In genomic region chr10:17563452-17563851, GRCh38 we compare ENCODE assay signal across 1 cellular context.
TF ChIP-seq lines count a peak whose summit lies in the region.

No MANE protein-coding gene starts in this region.

TF ChIP-seq in K562, 482 proteins besides CTCF, POLR2A, EP300 and RAD21 (continued from another document and continues in another):
- TF ChIP-seq DIDO1 (tag; IDR thresholded peaks at IDR 0.05; ENCODE audit: low read depth) = 0 out of 2 replicates have a peak, but pooled peaks have one; percentile 22
- TF ChIP-seq SLC30A9 (CRISPR knock-in tag; IDR thresholded peaks at IDR 0.05) = no peak
- no peak for TF ChIP-seq CHD2 (IDR thresholded peaks at IDR 0.05; ENCODE audit: low read depth, low read length)
- no peak for TF ChIP-seq RBM22 (IDR thresholded peaks at IDR 0.05; ENCODE audit: low read depth, low read length, poor library complexity, severe bottlenecking)
- peak; percentile 93 for TF ChIP-seq PTRF (tag; IDR thresholded peaks at IDR 0.05)
- TF ChIP-seq AFF4 (CRISPR knock-in tag; IDR thresholded peaks at IDR 0.05) = no peak
- TF ChIP-seq ZNF696 (CRISPR knock-in tag; conservative IDR thresholded peaks at IDR 0.05) = no peak
- TF ChIP-seq RBM17 (IDR thresholded peaks at IDR 0.05; ENCODE audit: borderline replicate concordance, low read depth, low read length) = no peak
- no peak for TF ChIP-seq MEF2A (IDR thresholded peaks at IDR 0.05; ENCODE audit: control insufficient read depth, low read depth, low read length)
- TF ChIP-seq, protein P1, sequence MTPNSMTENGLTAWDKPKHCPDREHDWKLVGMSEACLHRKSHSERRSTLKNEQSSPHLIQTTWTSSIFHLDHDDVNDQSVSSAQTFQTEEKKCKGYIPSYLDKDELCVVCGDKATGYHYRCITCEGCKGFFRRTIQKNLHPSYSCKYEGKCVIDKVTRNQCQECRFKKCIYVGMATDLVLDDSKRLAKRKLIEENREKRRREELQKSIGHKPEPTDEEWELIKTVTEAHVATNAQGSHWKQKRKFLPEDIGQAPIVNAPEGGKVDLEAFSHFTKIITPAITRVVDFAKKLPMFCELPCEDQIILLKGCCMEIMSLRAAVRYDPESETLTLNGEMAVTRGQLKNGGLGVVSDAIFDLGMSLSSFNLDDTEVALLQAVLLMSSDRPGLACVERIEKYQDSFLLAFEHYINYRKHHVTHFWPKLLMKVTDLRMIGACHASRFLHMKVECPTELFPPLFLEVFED (CRISPR knock-in tag; conservative IDR thresholded peaks at IDR 0.05) = no peak
- TF ChIP-seq ZNF41 (CRISPR knock-in tag; conservative IDR thresholded peaks at IDR 0.05) = no peak; the same call in 1 of the 2 replicates
- no peak for TF ChIP-seq FOXK1 (CRISPR knock-in tag; IDR thresholded peaks at IDR 0.05; ENCODE audit: borderline replicate concordance)
- TF ChIP-seq TEAD4 (IDR thresholded peaks at IDR 0.05; ENCODE audit: low read length) = no peak
- TF ChIP-seq TEAD4 (CRISPR knock-in tag; IDR thresholded peaks at IDR 0.05; ENCODE audit: borderline replicate concordance) = no peak
- TF ChIP-seq ZBTB7A (IDR thresholded peaks at IDR 0.05; ENCODE audit: borderline replicate concordance, control insufficient read depth, low read depth, low read length) = no peak
- TF ChIP-seq ELK3 (CRISPR knock-in tag; IDR thresholded peaks at IDR 0.05) = no peak
- no peak for TF ChIP-seq CLOCK (CRISPR knock-in tag; IDR thresholded peaks at IDR 0.05; ENCODE audit: borderline replicate concordance)
- TF ChIP-seq ZNF583 (CRISPR knock-in tag; IDR thresholded peaks at IDR 0.05) = no peak
- TF ChIP-seq FIP1L1 (IDR thresholded peaks at IDR 0.05; ENCODE audit: low read depth, low read length, poor library complexity, severe bottlenecking) = no peak
- TF ChIP-seq, protein P2, sequence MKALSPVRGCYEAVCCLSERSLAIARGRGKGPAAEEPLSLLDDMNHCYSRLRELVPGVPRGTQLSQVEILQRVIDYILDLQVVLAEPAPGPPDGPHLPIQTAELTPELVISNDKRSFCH (CRISPR knock-in tag; IDR thresholded peaks at IDR 0.05) = peak; percentile 66; the same call in 1 of the 2 replicates
- TF ChIP-seq, protein P2 (tag; IDR thresholded peaks at IDR 0.05) = peak; percentile 50; the same call in 1 of the 2 replicates
- TF ChIP-seq ZNF561 (CRISPR knock-in tag; conservative IDR thresholded peaks at IDR 0.05) = no peak
- peak; percentile 68 for TF ChIP-seq TEAD2 (tag; IDR thresholded peaks at IDR 0.05)
- TF ChIP-seq ZNF165 (CRISPR knock-in tag; IDR thresholded peaks at IDR 0.05; ENCODE audit: borderline replicate concordance) = no peak
- no peak for TF ChIP-seq RBBP5 (IDR thresholded peaks at IDR 0.05; ENCODE audit: borderline replicate concordance, insufficient read depth, low read length, poor library complexity, severe bottlenecking)
- no peak for TF ChIP-seq ZBTB2 (IDR thresholded peaks at IDR 0.05)
- no peak for TF ChIP-seq ZNF140 (CRISPR knock-in tag; IDR thresholded peaks at IDR 0.05)
- TF ChIP-seq, protein P3, sequence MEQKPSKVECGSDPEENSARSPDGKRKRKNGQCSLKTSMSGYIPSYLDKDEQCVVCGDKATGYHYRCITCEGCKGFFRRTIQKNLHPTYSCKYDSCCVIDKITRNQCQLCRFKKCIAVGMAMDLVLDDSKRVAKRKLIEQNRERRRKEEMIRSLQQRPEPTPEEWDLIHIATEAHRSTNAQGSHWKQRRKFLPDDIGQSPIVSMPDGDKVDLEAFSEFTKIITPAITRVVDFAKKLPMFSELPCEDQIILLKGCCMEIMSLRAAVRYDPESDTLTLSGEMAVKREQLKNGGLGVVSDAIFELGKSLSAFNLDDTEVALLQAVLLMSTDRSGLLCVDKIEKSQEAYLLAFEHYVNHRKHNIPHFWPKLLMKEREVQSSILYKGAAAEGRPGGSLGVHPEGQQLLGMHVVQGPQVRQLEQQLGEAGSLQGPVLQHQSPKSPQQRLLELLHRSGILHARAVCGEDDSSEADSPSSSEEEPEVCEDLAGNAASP (IDR thresholded peaks at IDR 0.05) = no peak
- no peak for TF ChIP-seq CBFA2T3 (IDR thresholded peaks at IDR 0.05)
- no peak for TF ChIP-seq ZNF134 (CRISPR knock-in tag; conservative IDR thresholded peaks at IDR 0.05)
- no peak for TF ChIP-seq TEAD1 (CRISPR knock-in tag; IDR thresholded peaks at IDR 0.05)
- no peak for TF ChIP-seq GATA2 (CRISPR knock-in tag; IDR thresholded peaks at IDR 0.05)
- no peak for TF ChIP-seq PRMT5 (CRISPR knock-in tag; IDR thresholded peaks at IDR 0.05)
- TF ChIP-seq NR2C1 (IDR thresholded peaks at IDR 0.05) = no peak
- peak; percentile 84 for TF ChIP-seq NR2C1 (tag; IDR thresholded peaks at IDR 0.05)
- TF ChIP-seq SIN3A (IDR thresholded peaks at IDR 0.05; ENCODE audit: borderline replicate concordance in 2 of 2, control insufficient read depth in 1 of 2, low read depth in 2 of 2, low read length in 2 of 2) = no peak
- TF ChIP-seq, protein P4, sequence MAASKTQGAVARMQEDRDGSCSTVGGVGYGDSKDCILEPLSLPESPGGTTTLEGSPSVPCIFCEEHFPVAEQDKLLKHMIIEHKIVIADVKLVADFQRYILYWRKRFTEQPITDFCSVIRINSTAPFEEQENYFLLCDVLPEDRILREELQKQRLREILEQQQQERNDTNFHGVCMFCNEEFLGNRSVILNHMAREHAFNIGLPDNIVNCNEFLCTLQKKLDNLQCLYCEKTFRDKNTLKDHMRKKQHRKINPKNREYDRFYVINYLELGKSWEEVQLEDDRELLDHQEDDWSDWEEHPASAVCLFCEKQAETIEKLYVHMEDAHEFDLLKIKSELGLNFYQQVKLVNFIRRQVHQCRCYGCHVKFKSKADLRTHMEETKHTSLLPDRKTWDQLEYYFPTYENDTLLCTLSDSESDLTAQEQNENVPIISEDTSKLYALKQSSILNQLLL (CRISPR knock-in tag; IDR thresholded peaks at IDR 0.05; ENCODE audit: borderline replicate concordance) = no peak
- peak; percentile 97 for TF ChIP-seq DMBX1 (CRISPR knock-in tag; IDR thresholded peaks at IDR 0.05; ENCODE audit: borderline replicate concordance)
- TF ChIP-seq PHB (CRISPR knock-in tag; IDR thresholded peaks at IDR 0.05) = no peak
- no peak for TF ChIP-seq PCBP2 (IDR thresholded peaks at IDR 0.05; ENCODE audit: low read depth, low read length, poor library complexity, severe bottlenecking)
- TF ChIP-seq NR2F6 (CRISPR knock-in tag; IDR thresholded peaks at IDR 0.05) = no peak
- TF ChIP-seq TFE3 (CRISPR knock-in tag; IDR thresholded peaks at IDR 0.05) = no peak
- no peak for TF ChIP-seq ETV6 (IDR thresholded peaks at IDR 0.05; ENCODE audit: borderline replicate concordance in 1 of 2, low read depth in 2 of 2, low read length in 1 of 2)
- TF ChIP-seq ETV6 (CRISPR knock-in tag; IDR thresholded peaks at IDR 0.05; ENCODE audit: borderline replicate concordance) = no peak
- 0 out of 2 replicates have a peak, but pooled peaks have one; percentile 41 for TF ChIP-seq HDAC8 (tag; IDR thresholded peaks at IDR 0.05)
- TF ChIP-seq, protein P5, sequence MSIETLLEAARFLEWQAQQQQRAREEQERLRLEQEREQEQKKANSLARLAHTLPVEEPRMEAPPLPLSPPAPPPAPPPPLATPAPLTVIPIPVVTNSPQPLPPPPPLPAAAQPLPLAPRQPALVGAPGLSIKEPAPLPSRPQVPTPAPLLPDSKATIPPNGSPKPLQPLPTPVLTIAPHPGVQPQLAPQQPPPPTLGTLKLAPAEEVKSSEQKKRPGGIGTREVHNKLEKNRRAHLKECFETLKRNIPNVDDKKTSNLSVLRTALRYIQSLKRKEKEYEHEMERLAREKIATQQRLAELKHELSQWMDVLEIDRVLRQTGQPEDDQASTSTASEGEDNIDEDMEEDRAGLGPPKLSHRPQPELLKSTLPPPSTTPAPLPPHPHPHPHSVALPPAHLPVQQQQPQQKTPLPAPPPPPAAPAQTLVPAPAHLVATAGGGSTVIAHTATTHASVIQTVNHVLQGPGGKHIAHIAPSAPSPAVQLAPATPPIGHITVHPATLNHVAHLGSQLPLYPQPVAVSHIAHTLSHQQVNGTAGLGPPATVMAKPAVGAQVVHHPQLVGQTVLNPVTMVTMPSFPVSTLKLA (conservative IDR thresholded peaks at IDR 0.05) = no peak
- no peak for TF ChIP-seq KDM2B (CRISPR knock-in tag; IDR thresholded peaks at IDR 0.05)
- TF ChIP-seq, protein P6, sequence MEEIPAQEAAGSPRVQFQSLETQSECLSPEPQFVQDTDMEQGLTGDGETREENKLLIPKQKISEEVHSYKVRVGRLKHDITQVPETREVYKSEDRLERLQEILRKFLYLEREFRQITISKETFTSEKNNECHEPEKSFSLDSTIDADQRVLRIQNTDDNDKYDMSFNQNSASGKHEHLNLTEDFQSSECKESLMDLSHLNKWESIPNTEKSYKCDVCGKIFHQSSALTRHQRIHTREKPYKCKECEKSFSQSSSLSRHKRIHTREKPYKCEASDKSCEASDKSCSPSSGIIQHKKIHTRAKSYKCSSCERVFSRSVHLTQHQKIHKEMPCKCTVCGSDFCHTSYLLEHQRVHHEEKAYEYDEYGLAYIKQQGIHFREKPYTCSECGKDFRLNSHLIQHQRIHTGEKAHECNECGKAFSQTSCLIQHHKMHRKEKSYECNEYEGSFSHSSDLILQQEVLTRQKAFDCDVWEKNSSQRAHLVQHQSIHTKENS (CRISPR knock-in tag; IDR thresholded peaks at IDR 0.05) = no peak
- TF ChIP-seq PHF20 (IDR thresholded peaks at IDR 0.05; ENCODE audit: partially characterized antibody) = no peak
